ENCODE assay signal across 33 cellular contexts in the genomic region with DNA sequence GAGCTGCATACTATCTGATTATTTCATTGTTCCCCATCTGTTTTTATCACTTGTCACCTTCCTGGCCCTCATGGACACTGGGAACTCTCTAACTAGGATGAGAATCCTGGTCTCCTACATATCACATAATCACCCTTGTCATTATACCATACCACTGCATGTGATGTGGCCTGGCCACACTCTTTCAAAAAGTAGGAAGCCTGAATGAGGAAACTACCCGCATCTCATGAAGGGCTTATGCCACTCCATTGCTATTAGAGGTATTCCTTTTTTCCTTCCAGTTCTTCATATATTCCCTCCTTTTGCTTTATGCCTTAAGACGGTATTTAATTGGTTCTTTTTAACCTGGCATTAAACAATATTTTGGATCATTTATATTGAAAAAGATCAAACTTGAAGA.
DNase-seq lines count a peak whose midpoint lies in the region; ATAC-seq, FAIRE-seq and TF ChIP-seq lines count a peak whose summit lies in the region.
"Had no signal": no experiment of that assay in that cellular context is flagged by ENCODE, and none has a peak within 500 bp of the region (broad histone marks: within the 10 kb centered on the region; RNA-seq: fewer than 3 reads in every experiment).

No MANE protein-coding gene starts in this region.

- CTCF ChIA-PET in A549 (lab: Yijun Ruan, JAX) (interaction anchor here (0.7 kb wide), 1 partner anchor 16 kb away, joined by 3 read pairs; no protein-coding TSS in a partner anchor), PC-3 (lab: Charles Lee) (no interaction called here)

- H3K4ac ChIP-seq in trophoblast cell (ENCODE audit: low read depth, low read length), result no peak overlapping the region

- no TSS peak for BruUV-seq in PC-3 (replicated peaks; lab: Mats Ljungman, UMichigan)

- H3K14ac ChIP-seq in trophoblast cell (ENCODE audit: low read length), result no peak overlapping the region

- no peak overlapping the region for H3K18ac ChIP-seq in trophoblast cell (ENCODE audit: low read length)

- no peak for ATAC-seq in A549
- 0 out of 2 replicates have a peak, but pooled peaks have one; percentile 5 for ATAC-seq in PC-3
- no peak for ATAC-seq in activated naive CD8-positive, alpha-beta T cell treated with anti-CD3 and anti-CD28 coated beads, Interleukin-2, amount 50 U/mL, for 24 hours
- ATAC-seq: CD8-positive, alpha-beta T cell had no signal

- H3K4me3 ChIP-seq in A549 (no peak overlapping the region), PC-3 (ENCODE audit: low read length) (no peak overlapping the region), trophoblast cell (ENCODE audit: low read depth, low read length) (no peak overlapping the region), neural progenitor cell (no peak overlapping the region)
- H3K4me3 ChIP-seq: BLaER1; BLaER1 treated with 17β-estradiol and CSF1 and Interleukin-3, amounts not matched to agents 10 nM and 100 nM had no signal

- H3K79me2 ChIP-seq in PC-3 (ENCODE audit: low read length), result no peaks in the 10 kb centered on the region
- no peaks in the 10 kb centered on the region for H3K79me2 ChIP-seq in trophoblast cell (ENCODE audit: control insufficient read depth, insufficient read depth, low read length, poor library complexity)
- no peaks in the 10 kb centered on the region for H3K79me2 ChIP-seq in neural progenitor cell (ENCODE audit: low read depth)

- H3F3A ChIP-seq in PC-3 (ENCODE audit: low read length, unreplicated experiment), result peaks cover 3% of the 10 kb centered on the region
- no peaks in the 10 kb centered on the region for H3F3A ChIP-seq in neural progenitor cell (ENCODE audit: low read depth)

- TF ChIP-seq CTCF in A549 (IDR thresholded peaks at IDR 0.05) (no peak), PC-3 (conservative IDR thresholded peaks at IDR 0.05; ENCODE audit: low read depth, low read length) (no peak), neural progenitor cell (IDR thresholded peaks at IDR 0.05) (no peak)

- H3K9me2 ChIP-seq in PC-3 (replicated peaks; ENCODE audit: low read length), result no peaks in the 10 kb centered on the region

- POLR2A ChIA-PET in A549 (lab: Yijun Ruan, JAX), result no interaction called here
- POLR2A ChIA-PET in PC-3 (lab: Charles Lee; ENCODE audit: unreplicated experiment), result no interaction called here

- intact Hi-C loops in PC-3 (cut with micrococcal nuclease), result loop anchor here (1.0 kb wide), 1 partner anchor 391 kb away; no protein-coding TSS in a partner anchor

- no peak overlapping the region for H3K27ac Mint-ChIP-seq in neural progenitor cell
- no peak overlapping the region for H3K27ac Mint-ChIP-seq in activated naive CD8-positive, alpha-beta T cell treated with anti-CD3 and anti-CD28 coated beads, Interleukin-2, amount 50 U/mL, for 24 hours
- H3K27ac Mint-ChIP-seq: B cell; CD14-positive monocyte; CD4-positive, alpha-beta memory T cell; CD4-positive, alpha-beta T cell; CD4-positive, CD25-positive, alpha-beta regulatory T cell; CD8-positive, alpha-beta memory T cell; CD8-positive, alpha-beta T cell had no signal

- H3K9me3 Mint-ChIP-seq in neural progenitor cell, result no peaks in the 10 kb centered on the region
- H3K9me3 Mint-ChIP-seq in activated naive CD8-positive, alpha-beta T cell treated with anti-CD3 and anti-CD28 coated beads, Interleukin-2, amount 50 U/mL, for 24 hours, result no peaks in the 10 kb centered on the region
- H3K9me3 Mint-ChIP-seq: CD4-positive, alpha-beta T cell had no signal

- no peak for FAIRE-seq in A549 (lab: Jason Lieb, UNC)
- FAIRE-seq: D721Med had no signal

- no peak overlapping the region for H4K91ac ChIP-seq in trophoblast cell (ENCODE audit: low read depth, low read length)

- DNase-seq in A549 (ENCODE audit: low read depth in 1 of 2, low spot score in 1 of 2), result no peak
- no peak for DNase-seq in PC-3
- DNase-seq in trophoblast cell, result peak; percentile 57 to 65
- no peak for DNase-seq in neural progenitor cell (ENCODE audit: low spot score)
- no peak for DNase-seq in NOMO-1 treated with dmso at 0.1 percent for 144 hours (lab: John Stamatoyannopoulos, UW; ENCODE audit: unreplicated experiment)
- DNase-seq in activated naive CD8-positive, alpha-beta T cell treated with anti-CD3 and anti-CD28 coated beads, Interleukin-2, amount 50 U/mL, for 24 hours, result no peak
- DNase-seq: 8988T; ACHN; AML-193; BE2C; C1 segment of cervical spinal cord; Calu3; CD4-positive, alpha-beta memory T cell; CD4-positive, alpha-beta T cell; CD4-positive, CD25-positive, alpha-beta regulatory T cell; CD8-positive, alpha-beta memory T cell; CD8-positive, alpha-beta T cell; COR-L47; DMS 273 treated with DMSO at 0.1 percent for 48 hours; DMS153; DMS53; DMS79; DMS79 treated with DMSO at 0.1 percent for 48 hours; DND-41; EL had no signal

- H3K4me2 ChIP-seq in A549 (peak overlapping the region; percentile 49; the same call in 2 of the 3 replicates), PC-3 (ENCODE audit: low read length) (peak overlapping the region; percentile 31), trophoblast cell (ENCODE audit: low read length) (no peak overlapping the region), neural progenitor cell (no peak overlapping the region)
- H3K4me2 ChIP-seq: BLaER1; BLaER1 treated with 17β-estradiol and CSF1 and Interleukin-3, amounts not matched to agents 10 nM and 100 nM had no signal

- H3K4me1 ChIP-seq in A549, result peaks cover 12% of the 10 kb centered on the region; the same call in 2 of the 3 replicates
- peaks cover 24% of the 10 kb centered on the region for H3K4me1 ChIP-seq in PC-3 (ENCODE audit: insufficient read depth, low read length)
- no peaks in the 10 kb centered on the region for H3K4me1 ChIP-seq in trophoblast cell (ENCODE audit: control insufficient read depth in 1 of 2, insufficient read depth in 2 of 2, low read length in 2 of 2)
- peaks cover 10% of the 10 kb centered on the region for H3K4me1 ChIP-seq in neural progenitor cell
- H3K4me1 ChIP-seq: BE2C had no signal

- no peak overlapping the region for H3K23ac ChIP-seq in trophoblast cell (ENCODE audit: low read length)

- H2BK12ac ChIP-seq in trophoblast cell (ENCODE audit: low read length), result no peak overlapping the region

- no peaks in the 10 kb centered on the region for H3K9me3 ChIP-seq in A549
- no peaks in the 10 kb centered on the region for H3K9me3 ChIP-seq in PC-3 (ENCODE audit: low read length)
- no peaks in the 10 kb centered on the region for H3K9me3 ChIP-seq in trophoblast cell (ENCODE audit: insufficient read depth, low read depth, low read length)
- H3K9me3 ChIP-seq in neural progenitor cell (ENCODE audit: low read depth), result no peaks in the 10 kb centered on the region
- H3K9me3 ChIP-seq: BE2C; BLaER1; BLaER1 treated with 17β-estradiol and CSF1 and Interleukin-3, amounts not matched to agents 10 nM and 100 nM; Caco-2 had no signal

- 81% methylated on average over 2 of the region's 2 CpGs for WGBS in A549 (ENCODE audit: missing lambda C conversion rate)
- WGBS in trophoblast cell (ENCODE audit: extremely low coverage, insufficient coverage, insufficient read length), result no CpG with 5 or more reads among the region's 2 CpGs

- no peaks in the 10 kb centered on the region for H3K36me3 ChIP-seq in PC-3 (ENCODE audit: low read depth, low read length)
- no peaks in the 10 kb centered on the region for H3K36me3 ChIP-seq in trophoblast cell (ENCODE audit: control insufficient read depth in 1 of 2, insufficient read depth in 2 of 2, low read length in 2 of 2)
- no peaks in the 10 kb centered on the region for H3K36me3 ChIP-seq in neural progenitor cell
- H3K36me3 ChIP-seq: BE2C; BLaER1; BLaER1 treated with 17β-estradiol and CSF1 and Interleukin-3, amounts not matched to agents 10 nM and 100 nM had no signal

- H2AFZ ChIP-seq in PC-3 (ENCODE audit: low read length), result 0 out of 2 replicates have a peak overlapping the region, but pooled peaks have one; percentile 20
- no peak overlapping the region for H2AFZ ChIP-seq in trophoblast cell (ENCODE audit: insufficient read depth, low read length, poor library complexity)
- no peak overlapping the region for H2AFZ ChIP-seq in neural progenitor cell (replicated peaks)

- no peak overlapping the region for H4K8ac ChIP-seq in trophoblast cell (ENCODE audit: low read depth, low read length)

- H2AK5ac ChIP-seq in trophoblast cell (ENCODE audit: low read length), result no peak overlapping the region

- no peak for TF ChIP-seq RAD21 in A549 (conservative IDR thresholded peaks at IDR 0.05 in 1 of 2, IDR thresholded peaks at IDR 0.05 in 1 of 2)

- H2BK120ac ChIP-seq in trophoblast cell (ENCODE audit: insufficient read depth, low read length, poor library complexity), result no peak overlapping the region

- H2BK5ac ChIP-seq in trophoblast cell (ENCODE audit: low read depth, low read length, poor library complexity), result no peak overlapping the region

- H3K4me1 Mint-ChIP-seq in neural progenitor cell, result peaks cover 16% of the 10 kb centered on the region
- no peaks in the 10 kb centered on the region for H3K4me1 Mint-ChIP-seq in activated naive CD8-positive, alpha-beta T cell treated with anti-CD3 and anti-CD28 coated beads, Interleukin-2, amount 50 U/mL, for 24 hours
- H3K4me1 Mint-ChIP-seq: B cell; CD14-positive monocyte; CD4-positive, alpha-beta memory T cell; CD4-positive, CD25-positive, alpha-beta regulatory T cell; CD8-positive, alpha-beta memory T cell had no signal

- TF ChIP-seq EP300 in A549 (IDR thresholded peaks at IDR 0.05), result no peak

- H3K4me3 Mint-ChIP-seq in neural progenitor cell, result no peak overlapping the region
- H3K4me3 Mint-ChIP-seq in activated naive CD8-positive, alpha-beta T cell treated with anti-CD3 and anti-CD28 coated beads, Interleukin-2, amount 50 U/mL, for 24 hours, result no peak overlapping the region
- H3K4me3 Mint-ChIP-seq: B cell; CD14-positive monocyte; CD4-positive, alpha-beta memory T cell; CD4-positive, alpha-beta T cell; CD4-positive, CD25-positive, alpha-beta regulatory T cell; CD8-positive, alpha-beta memory T cell; CD8-positive, alpha-beta T cell had no signal

- no peaks in the 10 kb centered on the region for H4K20me1 ChIP-seq in PC-3 (ENCODE audit: low read length)
- no peaks in the 10 kb centered on the region for H4K20me1 ChIP-seq in neural progenitor cell (ENCODE audit: low read depth)
- H4K20me1 ChIP-seq: BLaER1; BLaER1 treated with 17β-estradiol and CSF1 and Interleukin-3, amounts not matched to agents 10 nM and 100 nM had no signal

- no peaks in the 10 kb centered on the region for H3K36me3 Mint-ChIP-seq in neural progenitor cell
- no peaks in the 10 kb centered on the region for H3K36me3 Mint-ChIP-seq in activated naive CD8-positive, alpha-beta T cell treated with anti-CD3 and anti-CD28 coated beads, Interleukin-2, amount 50 U/mL, for 24 hours (ENCODE audit: low read depth)
- H3K36me3 Mint-ChIP-seq: CD14-positive monocyte; CD4-positive, alpha-beta memory T cell; CD4-positive, CD25-positive, alpha-beta regulatory T cell; CD8-positive, alpha-beta memory T cell; CD8-positive, alpha-beta T cell had no signal

- no peak overlapping the region for H4K12ac ChIP-seq in trophoblast cell (ENCODE audit: low read depth, low read length)

- H3K27ac ChIP-seq in A549 (no peak overlapping the region), PC-3 (ENCODE audit: low read length) (peak overlapping the region; percentile 58), trophoblast cell (ENCODE audit: low read depth, low read length) (no peak overlapping the region), neural progenitor cell (no peak overlapping the region)
- H3K27ac ChIP-seq: 22Rv1; BLaER1; BLaER1 treated with 17β-estradiol and CSF1 and Interleukin-3, amounts not matched to agents 10 nM and 100 nM; C4-2B had no signal

- no peaks in the 10 kb centered on the region for H3K79me1 ChIP-seq in trophoblast cell (ENCODE audit: low read length)

- H3K9ac ChIP-seq in PC-3 (ENCODE audit: low read length) (no peak overlapping the region), trophoblast cell (ENCODE audit: low read length) (no peak overlapping the region), neural progenitor cell (no peak overlapping the region)
- H3K9ac ChIP-seq: BLaER1; BLaER1 treated with 17β-estradiol and CSF1 and Interleukin-3, amounts not matched to agents 10 nM and 100 nM had no signal

- H3K27me3 ChIP-seq in PC-3 (ENCODE audit: low read length) (no peaks in the 10 kb centered on the region), trophoblast cell (ENCODE audit: insufficient read depth, low read length) (no peaks in the 10 kb centered on the region), neural progenitor cell (no peaks in the 10 kb centered on the region)
- H3K27me3 ChIP-seq: BE2C; BLaER1; BLaER1 treated with 17β-estradiol and CSF1 and Interleukin-3, amounts not matched to agents 10 nM and 100 nM had no signal

- no peaks in the 10 kb centered on the region for H3K27me3 Mint-ChIP-seq in neural progenitor cell (ENCODE audit: insufficient read depth, low read depth)
- H3K27me3 Mint-ChIP-seq in activated naive CD8-positive, alpha-beta T cell treated with anti-CD3 and anti-CD28 coated beads, Interleukin-2, amount 50 U/mL, for 24 hours, result no peaks in the 10 kb centered on the region
- H3K27me3 Mint-ChIP-seq: B cell; CD4-positive, alpha-beta memory T cell; CD4-positive, alpha-beta T cell; CD4-positive, CD25-positive, alpha-beta regulatory T cell; CD8-positive, alpha-beta memory T cell had no signal

- no peak for TF ChIP-seq POLR2A in A549 (IDR thresholded peaks at IDR 0.05; ENCODE audit: low read length)

Comparison
In these comparisons a context has a peak if more than half of its experiments do, and no peak if none do; other contexts are left out.
1. DNase-seq: peak in trophoblast cell (2 of 2); none in A549 (0 of 2), PC-3 (single experiment), neural progenitor cell (single experiment), NOMO-1 treated with dmso at 0.1 percent for 144 hours (single experiment) and activated naive CD8-positive, alpha-beta T cell treated with anti-CD3 and anti-CD28 coated beads, Interleukin-2, amount 50 U/mL, for 24 hours (single experiment).
2. H3K4me2 ChIP-seq: peak in A549 (single experiment) and PC-3 (single experiment); none in trophoblast cell (single experiment) and neural progenitor cell (single experiment).